ENCODE assay signal across 26 cellular contexts in genomic region chr6:63674635-63675034, GRCh38.
"Had no signal": no experiment of that assay in that cellular context is flagged by ENCODE, and none has a peak within 500 bp of the region (broad histone marks: within the 10 kb centered on the region; RNA-seq: fewer than 3 reads in every experiment).

No MANE protein-coding gene starts in this region.

- H3K4me3 Mint-ChIP-seq: activated naive CD8-positive, alpha-beta T cell; brain; effector memory CD8-positive, alpha-beta T cell; natural killer cell treated with Interleukin-12 subunit alpha and Interleukin-12 subunit beta and Interleukin-15 and Interleukin-18, amount 100 ng/mL, for 72 hours; WTC11 had no signal

- H3K27me3 Mint-ChIP-seq: activated naive CD8-positive, alpha-beta T cell; brain; effector memory CD8-positive, alpha-beta T cell; natural killer cell treated with Interleukin-12 subunit alpha and Interleukin-12 subunit beta and Interleukin-15 and Interleukin-18, amount 100 ng/mL, for 72 hours had no signal

- H3K27ac ChIP-seq: ascending aorta, cardiac muscle cell, coronary artery, gastrocnemius medialis, lower lobe of right lung, upper lobe of right lung had no signal

- H3K9me3 Mint-ChIP-seq: effector memory CD8-positive, alpha-beta T cell; natural killer cell treated with Interleukin-12 subunit alpha and Interleukin-12 subunit beta and Interleukin-15 and Interleukin-18, amount 100 ng/mL, for 72 hours; WTC11 had no signal

- ATAC-seq: effector memory CD8-positive, alpha-beta T cell; gastrocnemius medialis; lower lobe of right lung; natural killer cell treated with Interleukin-12 subunit alpha and Interleukin-12 subunit beta and Interleukin-15 and Interleukin-18, amount 100 ng/mL, for 72 hours; right cardiac atrium; stimulated activated naive CD8-positive, alpha-beta T cell treated with anti-CD3 and anti-CD28 coated beads, Interleukin-15, Interleukin-2, amounts not matched to agents 100 U/mL and 50 U/mL, for 24 hours; upper lobe of right lung had no signal

- DNase-seq: activated CD4-positive, alpha-beta T cell treated with anti-CD3 and anti-CD28 coated beads, Interleukin-2, amount 50 U/mL, for 1 hour; activated CD8-positive, alpha-beta memory T cell treated with anti-CD3 and anti-CD28 coated beads for 24 hours; activated effector memory CD4-positive, alpha-beta T cell treated with Interleukin-2 at 50 U/mL for 16 hours; activated naive CD4-positive, alpha-beta T cell treated with Interleukin-2 at 50 U/mL for 16 hours; cerebellar nuclear complex; effector memory CD8-positive, alpha-beta T cell; erythroblast; gastrocnemius medialis; glutamatergic neuron; kidney; lower lobe of right lung; mesenchymal stem cell; posterior cingulate gyrus; right cardiac atrium; stimulated activated CD4-positive, alpha-beta T cell treated with anti-CD3 and anti-CD28 coated beads, Interleukin-2, amount 100 ng/mL, for 48 hours; stimulated activated naive CD8-positive, alpha-beta T cell treated with anti-CD3 and anti-CD28 coated beads, Interleukin-15, Interleukin-2, amounts not matched to agents 100 U/mL and 50 U/mL, for 24 hours; substantia nigra; T-helper 2 cell; upper lobe of right lung had no signal

- H3K36me3 ChIP-seq: cardiac muscle cell, gastrocnemius medialis, upper lobe of right lung had no signal

- H3K27me3 ChIP-seq: ascending aorta, cardiac muscle cell, gastrocnemius medialis, upper lobe of right lung had no signal

- H3K9me3 ChIP-seq: ascending aorta, gastrocnemius medialis, lower lobe of right lung, upper lobe of right lung had no signal

- H3K4me3 ChIP-seq: ascending aorta, cardiac muscle cell, coronary artery, gastrocnemius medialis, lower lobe of right lung, upper lobe of right lung had no signal

- H3K36me3 Mint-ChIP-seq: natural killer cell treated with Interleukin-12 subunit alpha and Interleukin-12 subunit beta and Interleukin-15 and Interleukin-18, amount 100 ng/mL, for 72 hours; WTC11 had no signal

- H3K27ac Mint-ChIP-seq: activated naive CD8-positive, alpha-beta T cell; brain; effector memory CD8-positive, alpha-beta T cell; natural killer cell treated with Interleukin-12 subunit alpha and Interleukin-12 subunit beta and Interleukin-15 and Interleukin-18, amount 100 ng/mL, for 72 hours; WTC11 had no signal

- H3K4me1 Mint-ChIP-seq: brain had no signal

- FAIRE-seq: kidney had no signal
